Comparison of ENCODE assay signal across 1 cellular context in the genomic region with DNA sequence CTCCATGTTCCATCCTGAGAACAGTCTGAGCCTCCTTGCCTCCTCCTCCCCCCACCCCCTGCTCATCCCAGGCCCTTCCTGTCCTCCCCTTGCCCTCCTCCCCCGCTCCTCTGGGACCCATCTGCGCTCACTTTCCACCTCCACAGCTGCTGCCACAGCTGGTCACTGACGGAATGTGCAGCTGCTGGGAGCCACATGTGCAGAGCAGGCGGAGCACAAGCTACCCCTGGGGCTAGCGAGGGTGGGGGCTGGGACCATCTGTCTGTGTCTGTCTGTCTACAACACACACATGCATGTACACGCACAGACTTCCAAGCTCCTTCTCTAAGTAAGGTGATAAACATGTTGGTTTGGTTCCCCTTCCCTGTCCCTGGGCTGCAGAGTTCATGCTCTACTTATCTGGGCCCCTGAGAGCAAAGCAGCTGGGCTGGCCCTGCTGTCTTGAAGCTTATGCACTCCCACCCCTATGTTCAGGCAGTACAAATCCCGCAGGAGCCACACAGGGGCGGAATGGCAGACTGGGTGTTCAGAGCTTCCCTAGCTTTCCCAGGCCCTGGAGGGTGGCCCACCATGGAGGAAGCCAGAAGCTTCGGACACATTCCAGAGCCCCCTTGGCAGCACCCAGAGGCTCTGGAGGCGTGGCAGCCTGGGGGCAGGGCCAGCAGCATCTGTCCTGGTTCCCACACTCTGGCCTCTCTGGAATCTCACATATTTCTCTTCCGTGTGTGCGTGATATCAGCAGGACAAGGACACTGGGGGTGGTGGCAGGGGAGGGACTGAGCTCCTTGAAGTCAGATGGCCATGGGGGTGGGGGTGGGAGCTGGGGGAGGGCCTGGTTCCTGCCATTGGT.
TF ChIP-seq lines count a peak whose summit lies in the region.

No MANE protein-coding gene starts in this region.

TF ChIP-seq in GM23338, 12 proteins besides CTCF, POLR2A, EP300 and RAD21 (continued from another document):
- TF ChIP-seq, protein P1, sequence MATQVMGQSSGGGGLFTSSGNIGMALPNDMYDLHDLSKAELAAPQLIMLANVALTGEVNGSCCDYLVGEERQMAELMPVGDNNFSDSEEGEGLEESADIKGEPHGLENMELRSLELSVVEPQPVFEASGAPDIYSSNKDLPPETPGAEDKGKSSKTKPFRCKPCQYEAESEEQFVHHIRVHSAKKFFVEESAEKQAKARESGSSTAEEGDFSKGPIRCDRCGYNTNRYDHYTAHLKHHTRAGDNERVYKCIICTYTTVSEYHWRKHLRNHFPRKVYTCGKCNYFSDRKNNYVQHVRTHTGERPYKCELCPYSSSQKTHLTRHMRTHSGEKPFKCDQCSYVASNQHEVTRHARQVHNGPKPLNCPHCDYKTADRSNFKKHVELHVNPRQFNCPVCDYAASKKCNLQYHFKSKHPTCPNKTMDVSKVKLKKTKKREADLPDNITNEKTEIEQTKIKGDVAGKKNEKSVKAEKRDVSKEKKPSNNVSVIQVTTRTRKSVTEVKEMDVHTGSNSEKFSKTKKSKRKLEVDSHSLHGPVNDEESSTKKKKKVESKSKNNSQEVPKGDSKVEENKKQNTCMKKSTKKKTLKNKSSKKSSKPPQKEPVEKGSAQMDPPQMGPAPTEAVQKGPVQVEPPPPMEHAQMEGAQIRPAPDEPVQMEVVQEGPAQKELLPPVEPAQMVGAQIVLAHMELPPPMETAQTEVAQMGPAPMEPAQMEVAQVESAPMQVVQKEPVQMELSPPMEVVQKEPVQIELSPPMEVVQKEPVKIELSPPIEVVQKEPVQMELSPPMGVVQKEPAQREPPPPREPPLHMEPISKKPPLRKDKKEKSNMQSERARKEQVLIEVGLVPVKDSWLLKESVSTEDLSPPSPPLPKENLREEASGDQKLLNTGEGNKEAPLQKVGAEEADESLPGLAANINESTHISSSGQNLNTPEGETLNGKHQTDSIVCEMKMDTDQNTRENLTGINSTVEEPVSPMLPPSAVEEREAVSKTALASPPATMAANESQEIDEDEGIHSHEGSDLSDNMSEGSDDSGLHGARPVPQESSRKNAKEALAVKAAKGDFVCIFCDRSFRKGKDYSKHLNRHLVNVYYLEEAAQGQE (IDR thresholded peaks at IDR 0.05; ENCODE audit: unreplicated experiment), result no peak
- TF ChIP-seq, protein P2, sequence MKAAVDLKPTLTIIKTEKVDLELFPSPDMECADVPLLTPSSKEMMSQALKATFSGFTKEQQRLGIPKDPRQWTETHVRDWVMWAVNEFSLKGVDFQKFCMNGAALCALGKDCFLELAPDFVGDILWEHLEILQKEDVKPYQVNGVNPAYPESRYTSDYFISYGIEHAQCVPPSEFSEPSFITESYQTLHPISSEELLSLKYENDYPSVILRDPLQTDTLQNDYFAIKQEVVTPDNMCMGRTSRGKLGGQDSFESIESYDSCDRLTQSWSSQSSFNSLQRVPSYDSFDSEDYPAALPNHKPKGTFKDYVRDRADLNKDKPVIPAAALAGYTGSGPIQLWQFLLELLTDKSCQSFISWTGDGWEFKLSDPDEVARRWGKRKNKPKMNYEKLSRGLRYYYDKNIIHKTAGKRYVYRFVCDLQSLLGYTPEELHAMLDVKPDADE (IDR thresholded peaks at IDR 0.05), result no peak
- TF ChIP-seq, protein P3, sequence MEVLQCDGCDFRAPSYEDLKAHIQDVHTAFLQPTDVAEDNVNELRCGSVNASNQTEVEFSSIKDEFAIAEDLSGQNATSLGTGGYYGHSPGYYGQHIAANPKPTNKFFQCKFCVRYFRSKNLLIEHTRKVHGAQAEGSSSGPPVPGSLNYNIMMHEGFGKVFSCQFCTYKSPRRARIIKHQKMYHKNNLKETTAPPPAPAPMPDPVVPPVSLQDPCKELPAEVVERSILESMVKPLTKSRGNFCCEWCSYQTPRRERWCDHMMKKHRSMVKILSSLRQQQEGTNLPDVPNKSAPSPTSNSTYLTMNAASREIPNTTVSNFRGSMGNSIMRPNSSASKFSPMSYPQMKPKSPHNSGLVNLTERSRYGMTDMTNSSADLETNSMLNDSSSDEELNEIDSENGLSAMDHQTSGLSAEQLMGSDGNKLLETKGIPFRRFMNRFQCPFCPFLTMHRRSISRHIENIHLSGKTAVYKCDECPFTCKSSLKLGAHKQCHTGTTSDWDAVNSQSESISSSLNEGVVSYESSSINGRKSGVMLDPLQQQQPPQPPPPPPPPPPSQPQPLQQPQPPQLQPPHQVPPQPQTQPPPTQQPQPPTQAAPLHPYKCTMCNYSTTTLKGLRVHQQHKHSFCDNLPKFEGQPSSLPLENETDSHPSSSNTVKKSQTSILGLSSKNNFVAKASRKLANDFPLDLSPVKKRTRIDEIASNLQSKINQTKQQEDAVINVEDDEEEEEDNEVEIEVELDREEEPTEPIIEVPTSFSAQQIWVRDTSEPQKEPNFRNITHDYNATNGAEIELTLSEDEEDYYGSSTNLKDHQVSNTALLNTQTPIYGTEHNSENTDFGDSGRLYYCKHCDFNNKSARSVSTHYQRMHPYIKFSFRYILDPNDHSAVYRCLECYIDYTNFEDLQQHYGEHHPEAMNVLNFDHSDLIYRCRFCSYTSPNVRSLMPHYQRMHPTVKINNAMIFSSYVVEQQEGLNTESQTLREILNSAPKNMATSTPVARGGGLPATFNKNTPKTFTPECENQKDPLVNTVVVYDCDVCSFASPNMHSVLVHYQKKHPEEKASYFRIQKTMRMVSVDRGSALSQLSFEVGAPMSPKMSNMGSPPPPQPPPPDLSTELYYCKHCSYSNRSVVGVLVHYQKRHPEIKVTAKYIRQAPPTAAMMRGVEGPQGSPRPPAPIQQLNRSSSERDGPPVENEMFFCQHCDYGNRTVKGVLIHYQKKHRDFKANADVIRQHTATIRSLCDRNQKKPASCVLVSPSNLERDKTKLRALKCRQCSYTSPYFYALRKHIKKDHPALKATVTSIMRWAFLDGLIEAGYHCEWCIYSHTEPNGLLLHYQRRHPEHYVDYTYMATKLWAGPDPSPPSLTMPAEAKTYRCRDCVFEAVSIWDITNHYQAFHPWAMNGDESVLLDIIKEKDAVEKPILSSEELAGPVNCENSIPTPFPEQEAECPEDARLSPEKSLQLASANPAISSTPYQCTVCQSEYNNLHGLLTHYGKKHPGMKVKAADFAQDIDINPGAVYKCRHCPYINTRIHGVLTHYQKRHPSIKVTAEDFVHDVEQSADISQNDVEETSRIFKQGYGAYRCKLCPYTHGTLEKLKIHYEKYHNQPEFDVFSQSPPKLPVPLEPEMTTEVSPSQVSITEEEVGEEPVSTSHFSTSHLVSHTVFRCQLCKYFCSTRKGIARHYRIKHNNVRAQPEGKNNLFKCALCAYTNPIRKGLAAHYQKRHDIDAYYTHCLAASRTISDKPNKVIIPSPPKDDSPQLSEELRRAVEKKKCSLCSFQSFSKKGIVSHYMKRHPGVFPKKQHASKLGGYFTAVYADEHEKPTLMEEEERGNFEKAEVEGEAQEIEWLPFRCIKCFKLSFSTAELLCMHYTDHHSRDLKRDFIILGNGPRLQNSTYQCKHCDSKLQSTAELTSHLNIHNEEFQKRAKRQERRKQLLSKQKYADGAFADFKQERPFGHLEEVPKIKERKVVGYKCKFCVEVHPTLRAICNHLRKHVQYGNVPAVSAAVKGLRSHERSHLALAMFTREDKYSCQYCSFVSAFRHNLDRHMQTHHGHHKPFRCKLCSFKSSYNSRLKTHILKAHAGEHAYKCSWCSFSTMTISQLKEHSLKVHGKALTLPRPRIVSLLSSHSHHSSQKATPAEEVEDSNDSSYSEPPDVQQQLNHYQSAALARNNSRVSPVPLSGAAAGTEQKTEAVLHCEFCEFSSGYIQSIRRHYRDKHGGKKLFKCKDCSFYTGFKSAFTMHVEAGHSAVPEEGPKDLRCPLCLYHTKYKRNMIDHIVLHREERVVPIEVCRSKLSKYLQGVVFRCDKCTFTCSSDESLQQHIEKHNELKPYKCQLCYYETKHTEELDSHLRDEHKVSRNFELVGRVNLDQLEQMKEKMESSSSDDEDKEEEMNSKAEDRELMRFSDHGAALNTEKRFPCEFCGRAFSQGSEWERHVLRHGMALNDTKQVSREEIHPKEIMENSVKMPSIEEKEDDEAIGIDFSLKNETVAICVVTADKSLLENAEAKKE (CRISPR knock-in tag; IDR thresholded peaks at IDR 0.05), result no peak
- TF ChIP-seq ZNF114 (CRISPR knock-in tag; IDR thresholded peaks at IDR 0.05) (no peak), STAT1 (IDR thresholded peaks at IDR 0.05; ENCODE audit: unreplicated experiment) (no peak), CREB1 (CRISPR knock-in tag; IDR thresholded peaks at IDR 0.05; ENCODE audit: low read depth) (no peak)
